Comparison of ENCODE assay signal across 19 cellular contexts in the genomic region with DNA sequence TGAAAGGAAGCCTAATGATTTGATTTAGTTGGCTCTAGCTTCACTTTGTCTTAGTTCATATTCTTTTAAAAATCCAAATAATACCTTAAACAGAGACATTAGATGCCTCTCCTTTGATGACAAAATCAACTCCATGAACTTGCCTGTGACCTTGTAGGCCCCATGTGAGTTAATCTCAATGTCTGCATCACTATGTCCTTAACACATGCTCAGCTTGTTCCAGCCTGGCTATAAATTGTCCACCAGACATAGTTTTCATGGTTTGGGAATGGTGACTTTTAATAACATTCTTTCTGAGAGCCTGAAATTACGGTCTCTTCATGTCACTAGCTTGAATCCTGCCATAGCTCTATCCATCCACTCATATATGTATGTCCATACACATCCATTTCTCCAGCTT.
A peak's percentile ranks its signal among the peaks of the same experiment; 100 is the strongest.
DNase-seq lines count a peak whose midpoint lies in the region; ATAC-seq and TF ChIP-seq lines count a peak whose summit lies in the region.
"Had no signal": no experiment of that assay in that cellular context is flagged by ENCODE, and none has a peak within 500 bp of the region (broad histone marks: within the 10 kb centered on the region; RNA-seq: fewer than 3 reads in every experiment).

No MANE protein-coding gene starts in this region.

- no peak overlapping the region for H3K4me2 ChIP-seq in osteoblast (ENCODE audit: insufficient read depth, low read length)
- H3K4me2 ChIP-seq: KMS-11 had no signal

- H3K79me2 ChIP-seq in osteoblast (ENCODE audit: insufficient read depth, low read length) = no peaks in the 10 kb centered on the region

- H3K36me3 ChIP-seq in heart right ventricle = no peaks in the 10 kb centered on the region
- no peaks in the 10 kb centered on the region for H3K36me3 ChIP-seq in brain microvascular endothelial cell (replicated peaks)
- no peaks in the 10 kb centered on the region for H3K36me3 ChIP-seq in osteoblast (ENCODE audit: insufficient read depth, low read length)

- H3K9me3 ChIP-seq in heart right ventricle = peaks cover 0 to 11% (median 0%) of the 10 kb centered on the region in 11 donors
- H3K9me3 ChIP-seq in osteoblast (ENCODE audit: low read depth, low read length) = no peaks in the 10 kb centered on the region

- H3K4me1 ChIP-seq in heart right ventricle (peaks cover 0 to 7% (median 0%) of the 10 kb centered on the region in 9 donors), osteoblast (ENCODE audit: insufficient read depth, low read length) (peaks cover 16% of the 10 kb centered on the region)

- in situ Hi-C loops in brain microvascular endothelial cell (cut with HindIII; ENCODE audit: low pct_ligation_motif_present, low sequenced_read_pairs) = no loop called here

- WGBS in heart right ventricle, 2 donors = 65 to 88% methylated on average over 1 of the region's 1 CpG

- H3K4me3 ChIP-seq in heart right ventricle (no peak overlapping the region), brain microvascular endothelial cell (ENCODE audit: low read depth, low read length) (no peak overlapping the region), osteoblast (ENCODE audit: insufficient read depth, low read length) (no peak overlapping the region)

- ATAC-seq in heart right ventricle (peak in 5 of 8 donors; percentile 7 to 52 (median 30)), GM19328 (IDR thresholded peaks at IDR 0.05; ENCODE audit: unreplicated experiment) (no peak)
- ATAC-seq: CD8-positive, alpha-beta T cell; Panc1; SK-N-SH treated with all-trans-retinoic acid at 6 μM for 48 hours had no signal

- H3K27ac ChIP-seq in heart right ventricle = peak overlapping the region in 6 of 10 donors; percentile 15 to 53 (median 46)
- peak overlapping the region; percentile 73 for H3K27ac ChIP-seq in brain microvascular endothelial cell
- peak overlapping the region; percentile 82 for H3K27ac ChIP-seq in osteoblast (ENCODE audit: low read depth, low read length)
- H3K27ac ChIP-seq: KMS-11 had no signal

- H2AFZ ChIP-seq in osteoblast (ENCODE audit: low read length) = peak overlapping the region; percentile 34

- H3K27me3 ChIP-seq in heart right ventricle (no peaks in the 10 kb centered on the region), brain microvascular endothelial cell (replicated peaks) (no peaks in the 10 kb centered on the region), osteoblast (ENCODE audit: insufficient read depth, low read length) (no peaks in the 10 kb centered on the region)

- intact Hi-C loops in heart right ventricle (cut with DNase I) (no loop called here), cardiac septum (cut with DNase I) (no loop called here)

- no peaks in the 10 kb centered on the region for H4K20me1 ChIP-seq in osteoblast (ENCODE audit: insufficient read depth, low read length)

- TF ChIP-seq CTCF in heart right ventricle (IDR thresholded peaks at IDR 0.05) (no peak), brain microvascular endothelial cell (IDR thresholded peaks at IDR 0.05; ENCODE audit: low read depth, low read length, missing control alignments) (no peak), osteoblast (IDR thresholded peaks at IDR 0.05; ENCODE audit: extremely low read depth, low read depth, low read length) (no peak)

- DNase-seq in heart right ventricle (no peak), cardiac septum (ENCODE audit: low spot score) (no peak), brain microvascular endothelial cell (no peak), osteoblast (ENCODE audit: insufficient read length, low spot score, missing footprints) (no peak), DMS153 treated with DMSO at 0.1 percent for 48 hours (lab: John Stamatoyannopoulos, UW; ENCODE audit: unreplicated experiment) (no peak), OCI-M1 (lab: John Stamatoyannopoulos, UW) (no peak)
- DNase-seq: 8988T; AML-193; C1 segment of cervical spinal cord; CD8-positive, alpha-beta T cell; NCI-H1092 treated with DMSO at 0.1 percent for 48 hours; NCI-H1436 treated with DMSO at 0.1 percent for 48 hours; NCI-H1930; NCI-H510A treated with DMSO at 0.1 percent for 48 hours; NCI-H748 treated with DMSO at 0.1 percent for 48 hours had no signal
